In the genomic region with DNA sequence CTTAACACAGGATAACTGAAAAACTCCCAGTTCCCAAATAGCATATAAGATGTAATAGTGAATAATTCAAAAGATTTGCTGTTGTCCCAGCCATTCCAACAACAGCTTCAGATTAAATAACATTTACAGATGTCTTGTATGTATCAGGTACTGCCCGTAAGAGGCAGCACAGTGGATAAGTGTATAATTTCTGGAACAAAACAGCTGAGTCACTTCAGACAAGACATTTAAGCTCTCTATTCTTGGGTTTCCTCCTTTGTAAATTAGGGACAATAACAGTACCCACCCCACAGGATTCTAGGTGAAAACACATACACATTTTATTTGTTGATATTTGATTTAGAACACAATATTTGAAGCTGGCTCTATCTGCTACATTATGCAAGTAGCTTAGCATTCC, we compare ENCODE assay signal across 1 cellular context.
TF ChIP-seq lines count a peak whose summit lies in the region.

No MANE protein-coding gene starts in this region.

TF ChIP-seq in H1, 55 proteins besides CTCF, POLR2A, EP300 and RAD21:
- TF ChIP-seq PHF8 (conservative IDR thresholded peaks at IDR 0.05; ENCODE audit: low read depth, low read length) (no peak), JUND (IDR thresholded peaks at IDR 0.05; ENCODE audit: low read length) (no peak), SAP30 (IDR thresholded peaks at IDR 0.05; ENCODE audit: insufficient read depth, insufficient replicate concordance, low read length) (no peak), RFX5 (IDR thresholded peaks at IDR 0.05; ENCODE audit: borderline replicate concordance, low read depth, low read length) (no peak), HDAC2 (IDR thresholded peaks at IDR 0.05; ENCODE audit: borderline replicate concordance in 1 of 2, low read depth in 2 of 2, low read length in 2 of 2) (no peak), NRF1 (IDR thresholded peaks at IDR 0.05; ENCODE audit: low read depth, low read length) (no peak), POLR2AphosphoS5 (IDR thresholded peaks at IDR 0.05; ENCODE audit: low read depth, low read length) (no peak), RNF2 (IDR thresholded peaks at IDR 0.05; ENCODE audit: borderline replicate concordance, low read depth, low read length, missing control alignments, poor library complexity, severe bottlenecking) (no peak), SIRT6 (IDR thresholded peaks at IDR 0.05; ENCODE audit: low read length) (no peak), CHD1 (IDR thresholded peaks at IDR 0.05; ENCODE audit: low read depth, low read length) (no peak)
- TF ChIP-seq, protein P1, sequence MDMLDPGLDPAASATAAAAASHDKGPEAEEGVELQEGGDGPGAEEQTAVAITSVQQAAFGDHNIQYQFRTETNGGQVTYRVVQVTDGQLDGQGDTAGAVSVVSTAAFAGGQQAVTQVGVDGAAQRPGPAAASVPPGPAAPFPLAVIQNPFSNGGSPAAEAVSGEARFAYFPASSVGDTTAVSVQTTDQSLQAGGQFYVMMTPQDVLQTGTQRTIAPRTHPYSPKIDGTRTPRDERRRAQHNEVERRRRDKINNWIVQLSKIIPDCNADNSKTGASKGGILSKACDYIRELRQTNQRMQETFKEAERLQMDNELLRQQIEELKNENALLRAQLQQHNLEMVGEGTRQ (IDR thresholded peaks at IDR 0.05; ENCODE audit: low read length), result no peak
